13 cellular contexts compared by ENCODE assay signal in genomic region chr2:197502685-197503084, GRCh38. TPM values are rescaled to one million over a fixed set of nuclear protein-coding genes. Genes with fewer than 3 reads are reported as not detected.
DNase-seq lines count a peak whose midpoint lies in the region; ATAC-seq and TF ChIP-seq lines count a peak whose summit lies in the region.
"Had no signal": no experiment of that assay in that cellular context is flagged by ENCODE, and none has a peak within 500 bp of the region (broad histone marks: within the 10 kb centered on the region; RNA-seq: fewer than 3 reads in every experiment).

No MANE protein-coding gene starts in this region.

- CTCF ChIA-PET in PC-3 (lab: Charles Lee), result no interaction called here

- no TSS peak for BruUV-seq in PC-3 (replicated peaks; lab: Mats Ljungman, UMichigan)

- H3F3A ChIP-seq in PC-3 (ENCODE audit: low read length, unreplicated experiment), result no peaks in the 10 kb centered on the region

- peaks cover 46% of the 10 kb centered on the region for H3K36me3 ChIP-seq in PC-3 (ENCODE audit: low read depth, low read length)
- H3K36me3 ChIP-seq in effector memory CD4-positive, alpha-beta T cell (ENCODE audit: control insufficient read depth, insufficient read depth, low read length), result peaks cover 5% of the 10 kb centered on the region
- H3K36me3 ChIP-seq in psoas muscle (ENCODE audit: insufficient read depth in 1 of 2, low read depth in 1 of 2), result peaks cover 6 to 55% of the 10 kb centered on the region in 2 donors
- no peaks in the 10 kb centered on the region for H3K36me3 ChIP-seq in uterus
- H3K36me3 ChIP-seq: neutrophil had no signal

- no peak overlapping the region for H2AFZ ChIP-seq in PC-3 (ENCODE audit: low read length)

- TF ChIP-seq POLR2A in uterus (IDR thresholded peaks at IDR 0.05), result no peak

- H3K9me2 ChIP-seq in PC-3 (replicated peaks; ENCODE audit: low read length), result no peaks in the 10 kb centered on the region

- no peak for DNase-seq in activated CD4-positive, alpha-beta T cell treated with anti-CD3 and anti-CD28 coated beads, Interleukin-2, amount 10 ng/mL, durations not matched to agents 24 days and 14 days
- DNase-seq in activated CD4-positive, alpha-beta T cell treated with anti-CD3 and anti-CD28 coated beads, Interleukin-2, amount 50 U/mL, for 48 hours, result no peak
- no peak for DNase-seq in PC-3
- DNase-seq in effector memory CD4-positive, alpha-beta T cell, result no peak
- DNase-seq in psoas muscle, result no peak
- DNase-seq in NCI-H2107 (lab: John Stamatoyannopoulos, UW), result no peak
- no peak for DNase-seq in COLO668 (lab: John Stamatoyannopoulos, UW; ENCODE audit: unreplicated experiment)
- DNase-seq in uterus, result no peak
- DNase-seq: activated CD4-positive, alpha-beta T cell treated with anti-CD3 and anti-CD28 coated beads for 48 hours; stimulated activated CD4-positive, alpha-beta T cell treated with anti-CD3 and anti-CD28 coated beads, Interleukin-4, amount 100 ng/mL, for 4 hours had no signal

- no peaks in the 10 kb centered on the region for H3K27me3 ChIP-seq in PC-3 (ENCODE audit: low read length)
- H3K27me3 ChIP-seq in effector memory CD4-positive, alpha-beta T cell (replicated peaks; ENCODE audit: control insufficient read depth, insufficient read depth, low read length, poor library complexity, severe bottlenecking), result no peaks in the 10 kb centered on the region
- no peaks in the 10 kb centered on the region for H3K27me3 ChIP-seq in psoas muscle (ENCODE audit: insufficient read depth in 3 of 3, low read length in 2 of 3)
- H3K27me3 ChIP-seq in uterus, result no peaks in the 10 kb centered on the region
- H3K27me3 ChIP-seq: neutrophil, tibial nerve had no signal

- peak overlapping the region; percentile 98; the same call in 1 of the 2 replicates for H3K9ac ChIP-seq in PC-3 (ENCODE audit: low read length)

- no peak overlapping the region for H3K27ac Mint-ChIP-seq in activated CD4-positive, alpha-beta T cell treated with anti-CD3 and anti-CD28 coated beads, Interleukin-2, amount 10 ng/mL, durations not matched to agents 24 days and 14 days

- no peak for TF ChIP-seq CTCF in PC-3 (conservative IDR thresholded peaks at IDR 0.05; ENCODE audit: low read depth, low read length)
- TF ChIP-seq CTCF in psoas muscle (IDR thresholded peaks at IDR 0.05), result no peak
- TF ChIP-seq CTCF in uterus (IDR thresholded peaks at IDR 0.05), result no peak

- POLR2A ChIA-PET in PC-3 (lab: Charles Lee; ENCODE audit: unreplicated experiment), result interaction anchor here (0.6 kb wide), 1 partner anchor 322 kb away, joined by 5 read pairs; no protein-coding TSS in a partner anchor

- ATAC-seq in PC-3, result no peak
- ATAC-seq in psoas muscle, result no peak

- H3K4me1 Mint-ChIP-seq in activated CD4-positive, alpha-beta T cell treated with anti-CD3 and anti-CD28 coated beads, Interleukin-2, amount 10 ng/mL, durations not matched to agents 24 days and 14 days, result peaks cover 18% of the 10 kb centered on the region

- H3K4me1 ChIP-seq in PC-3 (ENCODE audit: insufficient read depth, low read length), result peaks cover 16% of the 10 kb centered on the region
- peaks cover 9% of the 10 kb centered on the region for H3K4me1 ChIP-seq in effector memory CD4-positive, alpha-beta T cell (ENCODE audit: control insufficient read depth, insufficient read depth, low read length, poor library complexity, severe bottlenecking)
- H3K4me1 ChIP-seq in psoas muscle, result peaks cover 29% of the 10 kb centered on the region
- peaks cover 0 to 10% of the 10 kb centered on the region in 2 donors for H3K4me1 ChIP-seq in uterus

- no peaks in the 10 kb centered on the region for H3K27me3 Mint-ChIP-seq in activated CD4-positive, alpha-beta T cell treated with anti-CD3 and anti-CD28 coated beads, Interleukin-2, amount 10 ng/mL, durations not matched to agents 24 days and 14 days

- intact Hi-C loops in activated CD4-positive, alpha-beta T cell treated with anti-CD3 and anti-CD28 coated beads, Interleukin-2, amount 10 ng/mL, durations not matched to agents 24 days and 14 days (cut with micrococcal nuclease), result loop anchor here (10.0 kb wide), 1 partner anchor 1328 kb away; the partner anchor contains the start of gene STK17B
- intact Hi-C loops in PC-3 (cut with micrococcal nuclease) (loop anchor here (5.0 kb wide), 1 partner anchor 275 kb away; no protein-coding TSS in a partner anchor), psoas muscle (cut with DNase I) (no loop called here), uterus (cut with DNase I; ENCODE audit: low total_unique reads) (no loop called here)

- no peaks in the 10 kb centered on the region for H3K9me3 Mint-ChIP-seq in activated CD4-positive, alpha-beta T cell treated with anti-CD3 and anti-CD28 coated beads, Interleukin-2, amount 10 ng/mL, durations not matched to agents 24 days and 14 days

- H3K4me2 ChIP-seq in PC-3 (ENCODE audit: low read length), result peak overlapping the region; percentile 96

- peaks cover 65% of the 10 kb centered on the region for H3K36me3 Mint-ChIP-seq in activated CD4-positive, alpha-beta T cell treated with anti-CD3 and anti-CD28 coated beads, Interleukin-2, amount 10 ng/mL, durations not matched to agents 24 days and 14 days (ENCODE audit: low read depth)

- H3K4me3 ChIP-seq in PC-3 (ENCODE audit: low read length) (peak overlapping the region; percentile 89), psoas muscle (peak overlapping the region; percentile 89), uterus (no peak overlapping the region)
- H3K4me3 ChIP-seq in effector memory CD4-positive, alpha-beta T cell (ENCODE audit: insufficient read depth, low read depth, low read length, poor library complexity, severe bottlenecking), result no peak overlapping the region
- H3K4me3 ChIP-seq: tibial nerve had no signal

- H3K79me2 ChIP-seq in PC-3 (ENCODE audit: low read length), result peaks cover 71% of the 10 kb centered on the region

- H3K4me3 Mint-ChIP-seq in activated CD4-positive, alpha-beta T cell treated with anti-CD3 and anti-CD28 coated beads, Interleukin-2, amount 10 ng/mL, durations not matched to agents 24 days and 14 days, result peak overlapping the region; percentile 95

- H3K27ac ChIP-seq in PC-3 (ENCODE audit: low read length) (no peak overlapping the region), psoas muscle (no peak overlapping the region), uterus (peak overlapping the region in 1 of 2 donors; percentile 99)
- H3K27ac ChIP-seq in effector memory CD4-positive, alpha-beta T cell (ENCODE audit: insufficient read depth, low read length, poor library complexity, severe bottlenecking), result peak overlapping the region; percentile 89
- H3K27ac ChIP-seq: neutrophil, RWPE1 had no signal

- H3K9me3 ChIP-seq in PC-3 (ENCODE audit: low read length) (no peaks in the 10 kb centered on the region), psoas muscle (no peaks in the 10 kb centered on the region), uterus (no peaks in the 10 kb centered on the region)
- no peaks in the 10 kb centered on the region for H3K9me3 ChIP-seq in effector memory CD4-positive, alpha-beta T cell (ENCODE audit: control insufficient read depth, low read length)
- H3K9me3 ChIP-seq: neutrophil, tibial nerve had no signal

- peaks cover 37% of the 10 kb centered on the region for H4K20me1 ChIP-seq in PC-3 (ENCODE audit: low read length)

- 65 to 78% (median 71%) methylated on average over 4 of the region's 4 CpGs for WGBS in psoas muscle, 3 donors

RNA-seq across cellular contexts. Expression of gene HSPE1, which starts 2.5 kb away (rescaled TPM):
- total RNA-seq in activated CD4-positive, alpha-beta T cell treated with anti-CD3 and anti-CD28 coated beads, Interleukin-2, amount 10 ng/mL, durations not matched to agents 24 days and 14 days, result 409 and 411 TPM in 2 replicates
- total RNA-seq in PC-3 (2014; rRNA removed) (266 and 321 TPM in 2 replicates), psoas muscle (100 to 1,000 TPM in 3 of 4 donors, 10 to 100 TPM in 1; 87.4 to 120 (median 112) TPM), uterus (10 to 100 TPM; 22.3 to 55.0 (median 39.4) TPM)
- polyA plus RNA-seq in psoas muscle, result 100 to 1,000 TPM; 155 to 304 (median 197) TPM

RNA-seq across cellular contexts. Expression of gene HSPD1, which starts 3.0 kb away (rescaled TPM):
- 984 and 999 TPM in 2 replicates for total RNA-seq in activated CD4-positive, alpha-beta T cell treated with anti-CD3 and anti-CD28 coated beads, Interleukin-2, amount 10 ng/mL, durations not matched to agents 24 days and 14 days
- total RNA-seq in PC-3 (2014; rRNA removed) (396 and 410 TPM in 2 replicates), psoas muscle (100 to 1,000 TPM; 167 to 252 (median 192) TPM), uterus (100 to 1,000 TPM in 3 of 4 donors, 10 to 100 TPM in 1; 76.8 to 258 (median 161) TPM)
- polyA plus RNA-seq in psoas muscle, result 100 to 1,000 TPM; 188 to 468 (median 240) TPM

RNA-seq across cellular contexts. Expression of gene MOB4, which starts 13.2 kb away (rescaled TPM):
- 19.2 and 22.6 TPM in 2 replicates for total RNA-seq in activated CD4-positive, alpha-beta T cell treated with anti-CD3 and anti-CD28 coated beads, Interleukin-2, amount 10 ng/mL, durations not matched to agents 24 days and 14 days
- 16.8 and 24.9 TPM in 2 replicates for total RNA-seq in PC-3 (2014; rRNA removed)
- total RNA-seq in psoas muscle, result 10 to 100 TPM; 22.7 to 30.0 (median 29.0) TPM
- 10 to 100 TPM; 27.5 to 57.6 (median 31.4) TPM for polyA plus RNA-seq in psoas muscle
- total RNA-seq in uterus, result 10 to 100 TPM; 23.3 to 58.6 (median 43.0) TPM

RNA-seq across cellular contexts. Expression of gene COQ10B, which starts 49.3 kb away (rescaled TPM):
- total RNA-seq in activated CD4-positive, alpha-beta T cell treated with anti-CD3 and anti-CD28 coated beads, Interleukin-2, amount 10 ng/mL, durations not matched to agents 24 days and 14 days, result 20.1 TPM in 2 replicates
- 23.5 and 25.7 TPM in 2 replicates for total RNA-seq in PC-3 (2014; rRNA removed)
- total RNA-seq in psoas muscle, result 10 to 100 TPM in 3 of 4 donors, 1 to 10 TPM in 1; 9.9 to 20.2 (median 18.5) TPM
- 10 to 100 TPM; 11.9 to 16.4 (median 14.5) TPM for polyA plus RNA-seq in psoas muscle
- total RNA-seq in uterus, result 10 to 100 TPM; 23.8 to 34.1 (median 28.5) TPM

Comparison
In these comparisons a context has a peak if more than half of its experiments do, and no peak if none do; other contexts are left out.
1. H3K4me3 ChIP-seq: peak in PC-3 (single experiment) and psoas muscle (single experiment); none in effector memory CD4-positive, alpha-beta T cell (single experiment) and uterus (0 of 2).
2. intact Hi-C loops: an anchor here in activated CD4-positive, alpha-beta T cell treated with anti-CD3 and anti-CD28 coated beads, Interleukin-2, amount 10 ng/mL, durations not matched to agents 24 days and 14 days (10.0 kb wide) and PC-3 (5.0 kb wide); none called in psoas muscle and uterus.